Comparison of ENCODE assay signal across 12 cellular contexts in genomic region chr5:142065273-142065672, GRCh38. TPM values are rescaled to one million over a fixed set of nuclear protein-coding genes. Genes with fewer than 3 reads are reported as not detected.
DNase-seq lines count a peak whose midpoint lies in the region; ATAC-seq and TF ChIP-seq lines count a peak whose summit lies in the region.
"Had no signal": no experiment of that assay in that cellular context is flagged by ENCODE, and none has a peak within 500 bp of the region (broad histone marks: within the 10 kb centered on the region; RNA-seq: fewer than 3 reads in every experiment).

No MANE protein-coding gene starts in this region.

- H3K36me3 ChIP-seq in BE2C (no peaks in the 10 kb centered on the region), ascending aorta (no peaks in the 10 kb centered on the region), esophagus squamous epithelium (no peaks in the 10 kb centered on the region)
- H3K36me3 ChIP-seq: BLaER1 had no signal

- no peaks in the 10 kb centered on the region for H3K27me3 Mint-ChIP-seq in progenitor cell of endocrine pancreas
- H3K27me3 Mint-ChIP-seq: activated CD8-positive, alpha-beta memory T cell treated with anti-CD3 and anti-CD28 coated beads, Interleukin-2, amount 10 ng/mL, durations not matched to agents 7 days and 5 days had no signal

- H3K4me3 ChIP-seq in BE2C (ENCODE audit: low read depth, low read length), result no peak overlapping the region
- no peak overlapping the region for H3K4me3 ChIP-seq in NB4 (ENCODE audit: low read depth, low read length)
- H3K4me3 ChIP-seq in ascending aorta, result no peak overlapping the region
- no peak overlapping the region for H3K4me3 ChIP-seq in esophagus squamous epithelium
- H3K4me3 ChIP-seq: BLaER1 had no signal

- H3K9me3 ChIP-seq in BE2C (no peaks in the 10 kb centered on the region), ascending aorta (no peaks in the 10 kb centered on the region), esophagus squamous epithelium (no peaks in the 10 kb centered on the region)
- H3K9me3 ChIP-seq: BLaER1 had no signal

- H3K4me1 Mint-ChIP-seq in progenitor cell of endocrine pancreas (ENCODE audit: low read depth), result peaks cover 24% of the 10 kb centered on the region

- peaks cover 20% of the 10 kb centered on the region for H3K4me1 ChIP-seq in BE2C
- H3K4me1 ChIP-seq in ascending aorta, result peaks cover 8 to 20% of the 10 kb centered on the region in 2 donors
- peaks cover 0 to 12% (median 0%) of the 10 kb centered on the region in 3 donors for H3K4me1 ChIP-seq in esophagus squamous epithelium

- no peak for TF ChIP-seq CTCF in BE2C (IDR thresholded peaks at IDR 0.05; ENCODE audit: low read depth, low read length)
- TF ChIP-seq CTCF in NB4 (IDR thresholded peaks at IDR 0.05; ENCODE audit: low read depth, low read length), result no peak
- TF ChIP-seq CTCF in ascending aorta (IDR thresholded peaks at IDR 0.05), result no peak
- no peak for TF ChIP-seq CTCF in progenitor cell of endocrine pancreas (IDR thresholded peaks at IDR 0.05; ENCODE audit: unreplicated experiment)
- TF ChIP-seq CTCF in esophagus squamous epithelium (IDR thresholded peaks at IDR 0.05), result no peak

- ATAC-seq in HG03139 (IDR thresholded peaks at IDR 0.05; ENCODE audit: unreplicated experiment), result no peak
- ATAC-seq: activated CD8-positive, alpha-beta memory T cell treated with anti-CD3 and anti-CD28 coated beads, Interleukin-2, amount 10 ng/mL, durations not matched to agents 7 days and 5 days had no signal

- no peaks in the 10 kb centered on the region for H3K36me3 Mint-ChIP-seq in progenitor cell of endocrine pancreas (ENCODE audit: insufficient read depth)
- H3K36me3 Mint-ChIP-seq: activated CD8-positive, alpha-beta memory T cell treated with anti-CD3 and anti-CD28 coated beads, Interleukin-2, amount 10 ng/mL, durations not matched to agents 7 days and 5 days had no signal

- TF ChIP-seq POLR2A in NB4 (IDR thresholded peaks at IDR 0.05; ENCODE audit: extremely low read depth, insufficient read length), result no peak
- no peak for TF ChIP-seq POLR2A in esophagus squamous epithelium (IDR thresholded peaks at IDR 0.05)

- intact Hi-C loops in ascending aorta (cut with DNase I), result loop anchor here (2.0 kb wide), 4 partner anchors 30 to 52 kb away; partner anchors contain the start of genes GNPDA1 and NDFIP1
- intact Hi-C loops in esophagus squamous epithelium (cut with DNase I), result no loop called here

- 45 to 63% methylated on average over 1 to 2 of the region's 2 CpGs for WGBS in esophagus squamous epithelium, 2 donors

- H3K27me3 ChIP-seq in BE2C, result no peaks in the 10 kb centered on the region
- H3K27me3 ChIP-seq in ascending aorta, result no peaks in the 10 kb centered on the region
- H3K27me3 ChIP-seq in layer of hippocampus (ENCODE audit: control insufficient read depth, insufficient read depth, low read length), result no peaks in the 10 kb centered on the region
- no peaks in the 10 kb centered on the region for H3K27me3 ChIP-seq in esophagus squamous epithelium
- H3K27me3 ChIP-seq: BLaER1 had no signal

- no peaks in the 10 kb centered on the region for H3K9me3 Mint-ChIP-seq in progenitor cell of endocrine pancreas (ENCODE audit: low read depth)
- H3K9me3 Mint-ChIP-seq: T-helper 1 cell treated with Interleukin-12 subunit alpha and Interleukin-12 subunit beta and Interleukin-4 antibody, amounts not matched to agents 30 μg/mL and 1 μg/mL, for 36 hours had no signal

- no peak overlapping the region for H3K4me3 Mint-ChIP-seq in progenitor cell of endocrine pancreas (ENCODE audit: low read depth)
- H3K4me3 Mint-ChIP-seq: activated CD8-positive, alpha-beta memory T cell treated with anti-CD3 and anti-CD28 coated beads, Interleukin-2, amount 10 ng/mL, durations not matched to agents 7 days and 5 days; T-helper 1 cell treated with Interleukin-12 subunit alpha and Interleukin-12 subunit beta and Interleukin-4 antibody, amounts not matched to agents 30 μg/mL and 1 μg/mL, for 36 hours had no signal

- DNase-seq in BE2C, result peak; percentile 78
- peak; percentile 30 for DNase-seq in NB4 (ENCODE audit: low read depth)
- DNase-seq in ascending aorta (ENCODE audit: low spot score in 2 of 2), result no peak
- DNase-seq in progenitor cell of endocrine pancreas (ENCODE audit: low spot score, unreplicated experiment), result no peak
- no peak for DNase-seq in esophagus squamous epithelium (lab: John Stamatoyannopoulos, UW)
- DNase-seq in DMS114 treated with DMSO at 0.1 percent for 48 hours (lab: John Stamatoyannopoulos, UW; ENCODE audit: unreplicated experiment), result no peak
- DNase-seq: activated CD8-positive, alpha-beta memory T cell treated with anti-CD3 and anti-CD28 coated beads, Interleukin-2, amount 10 ng/mL, durations not matched to agents 7 days and 5 days; NCI-H1930 had no signal

- H3K27ac ChIP-seq in ascending aorta, result peak overlapping the region; percentile 74 to 88
- peak overlapping the region; percentile 27 for H3K27ac ChIP-seq in layer of hippocampus (ENCODE audit: low read depth, low read length)
- no peak overlapping the region for H3K27ac ChIP-seq in esophagus squamous epithelium
- H3K27ac ChIP-seq: BLaER1 had no signal

- H3K27ac Mint-ChIP-seq in progenitor cell of endocrine pancreas, result no peak overlapping the region
- H3K27ac Mint-ChIP-seq: activated CD8-positive, alpha-beta memory T cell treated with anti-CD3 and anti-CD28 coated beads, Interleukin-2, amount 10 ng/mL, durations not matched to agents 7 days and 5 days; T-helper 1 cell treated with Interleukin-12 subunit alpha and Interleukin-12 subunit beta and Interleukin-4 antibody, amounts not matched to agents 30 μg/mL and 1 μg/mL, for 36 hours had no signal

RNA-seq across cellular contexts. Expression of gene NDFIP1, which starts 43.3 kb away (rescaled TPM):
- 155 TPM for polyA plus RNA-seq in BE2C (2012; ENCODE audit: insufficient read depth, insufficient read length, low read depth)
- total RNA-seq in ascending aorta (310 TPM), progenitor cell of endocrine pancreas (228 and 247 TPM in 2 replicates), esophagus squamous epithelium (10 to 100 TPM; 34.1 to 82.6 (median 38.9) TPM)

RNA-seq across cellular contexts. Expression of gene GNPDA1, which starts 52.4 kb away (rescaled TPM):
- 95.4 TPM for polyA plus RNA-seq in BE2C (2012; ENCODE audit: insufficient read depth, insufficient read length, low read depth)
- 185 TPM for total RNA-seq in ascending aorta
- total RNA-seq in progenitor cell of endocrine pancreas, result 113 and 115 TPM in 2 replicates
- 10 to 100 TPM; 12.3 to 42.6 (median 21.1) TPM for total RNA-seq in esophagus squamous epithelium

Comparison
In these comparisons a context has a peak if more than half of its experiments do, and no peak if none do; other contexts are left out.
1. DNase-seq: peak in BE2C (single experiment) and NB4 (single experiment); none in ascending aorta (0 of 2), progenitor cell of endocrine pancreas (single experiment), esophagus squamous epithelium (single experiment) and DMS114 treated with DMSO at 0.1 percent for 48 hours (single experiment).
2. H3K27ac ChIP-seq: peak in ascending aorta (2 of 2) and layer of hippocampus (single experiment); none in esophagus squamous epithelium (0 of 4).